ENCODE assay signal across 12 cellular contexts in the genomic region with DNA sequence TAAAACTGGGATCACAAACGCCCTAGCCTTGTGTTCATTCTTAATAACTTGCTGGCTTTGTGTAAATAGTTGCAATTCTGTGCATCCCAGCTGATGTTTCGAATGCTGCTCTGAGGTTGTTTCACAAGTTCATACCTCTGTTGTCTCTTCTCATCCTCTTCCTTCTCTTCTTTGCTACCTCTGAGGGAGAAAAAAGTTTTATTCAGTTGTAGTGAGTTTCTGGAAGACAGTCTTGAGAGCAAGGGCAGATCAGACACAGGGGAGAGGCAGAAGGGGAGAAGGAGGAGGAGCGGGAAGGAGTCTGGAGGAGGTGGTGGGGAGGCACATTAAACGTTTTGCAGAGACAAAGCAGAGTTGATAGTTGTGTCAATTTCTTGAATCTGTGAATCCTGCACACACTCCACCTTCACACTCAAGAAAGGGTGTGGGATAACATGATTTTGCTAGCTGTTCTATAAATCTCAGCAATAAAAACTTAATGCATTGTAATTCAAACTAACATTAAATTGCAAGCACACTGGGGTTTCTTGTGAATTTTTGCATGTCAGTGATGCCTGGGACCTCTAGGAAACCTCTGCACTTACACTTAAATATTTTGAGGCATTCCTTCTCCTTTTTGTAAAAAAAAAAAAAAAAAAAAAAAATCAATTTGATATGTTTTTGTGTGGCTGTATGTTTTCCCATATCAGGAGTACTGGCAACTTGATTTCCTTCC. TPM values are rescaled to one million over a fixed set of nuclear protein-coding genes. Genes with fewer than 3 reads are reported as not detected.
DNase-seq lines count a peak whose midpoint lies in the region; ATAC-seq and TF ChIP-seq lines count a peak whose summit lies in the region.
"Had no signal": no experiment of that assay in that cellular context is flagged by ENCODE, and none has a peak within 500 bp of the region (broad histone marks: within the 10 kb centered on the region; RNA-seq: fewer than 3 reads in every experiment).

No MANE protein-coding gene starts in this region.

- H3K4me1 ChIP-seq in thoracic aorta (ENCODE audit: control insufficient read depth in 1 of 2, low read depth in 2 of 2) = peaks cover 0 to 31% of the 10 kb centered on the region in 2 donors
- peaks cover 6% of the 10 kb centered on the region for H3K4me1 ChIP-seq in OCI-LY7 (ENCODE audit: insufficient read depth, low read length, poor library complexity, severe bottlenecking)

- H3K9me3 ChIP-seq in thoracic aorta (no peaks in the 10 kb centered on the region), OCI-LY7 (ENCODE audit: low read length) (no peaks in the 10 kb centered on the region)

- H4K20me1 ChIP-seq in OCI-LY7 (ENCODE audit: insufficient read depth, low read length) = no peaks in the 10 kb centered on the region

- H3K9me2 ChIP-seq in OCI-LY7 (ENCODE audit: insufficient read depth, low read length) = no peaks in the 10 kb centered on the region

- H3K36me3 ChIP-seq in thoracic aorta (no peaks in the 10 kb centered on the region), OCI-LY7 (ENCODE audit: insufficient read depth, low read length) (no peaks in the 10 kb centered on the region)
- H3K36me3 ChIP-seq: brain microvascular endothelial cell had no signal

- H3K79me2 ChIP-seq in OCI-LY7 (ENCODE audit: insufficient read depth, low read depth, low read length) = no peaks in the 10 kb centered on the region

- H3K4me1 Mint-ChIP-seq in HFFc6 (ENCODE audit: low read depth) = peaks cover 52% of the 10 kb centered on the region

- no peaks in the 10 kb centered on the region for H3K27me3 ChIP-seq in thoracic aorta (replicated peaks; ENCODE audit: insufficient read depth)

- BruUV-seq in OCI-LY7 (replicated peaks; lab: Mats Ljungman, UMichigan) = no TSS peak

- no peak for TF ChIP-seq CTCF in HFFc6 (IDR thresholded peaks at IDR 0.05)
- TF ChIP-seq CTCF in coronary artery (IDR thresholded peaks at IDR 0.05) = no peak
- TF ChIP-seq CTCF in thoracic aorta (IDR thresholded peaks at IDR 0.05) = no peak
- TF ChIP-seq CTCF in OCI-LY7 (conservative IDR thresholded peaks at IDR 0.05; ENCODE audit: low read length) = no peak

- peaks cover 26% of the 10 kb centered on the region for H3K27me3 Mint-ChIP-seq in HFFc6 (ENCODE audit: insufficient read depth)

- H3K4me3 ChIP-seq in coronary artery = peak overlapping the region; percentile 95
- peak overlapping the region; percentile 75 for H3K4me3 ChIP-seq in thoracic aorta
- H3K4me3 ChIP-seq in OCI-LY7 (ENCODE audit: low read depth, low read length, poor library complexity, severe bottlenecking) = no peak overlapping the region

- POLR2A ChIA-PET in OCI-LY7 (lab: Charles Lee) = no interaction called here

- H3K27ac ChIP-seq in coronary artery (peak overlapping the region in 1 of 2 donors; percentile 36), thoracic aorta (peak overlapping the region; percentile 99 to 100), OCI-LY7 (ENCODE audit: low read depth, low read length, poor library complexity, severe bottlenecking) (no peak overlapping the region)
- H3K27ac ChIP-seq: brain microvascular endothelial cell had no signal

- ATAC-seq in thoracic aorta (ENCODE audit: insufficient number of reproducible peaks, low FRiP score, low read depth) = no peak
- no peak for ATAC-seq in HG02981 (IDR thresholded peaks at IDR 0.05; ENCODE audit: unreplicated experiment)
- ATAC-seq: left lobe of liver, sciatic nerve had no signal

- no peak overlapping the region for H3K4me2 ChIP-seq in OCI-LY7 (ENCODE audit: low read length)

- peaks cover 85% of the 10 kb centered on the region for H3K36me3 Mint-ChIP-seq in HFFc6 (ENCODE audit: low read depth)

- H3K9me3 Mint-ChIP-seq in HFFc6 = no peaks in the 10 kb centered on the region

- intact Hi-C loops in OCI-LY7 (cut with micrococcal nuclease; ENCODE audit: unreplicated experiment) = no loop called here

- no peak for DNase-seq in HFFc6
- DNase-seq in coronary artery (ENCODE audit: low spot score) = no peak
- peak; percentile 50 for DNase-seq in medulla oblongata (ENCODE audit: extremely low spot score)
- no peak for DNase-seq in thoracic aorta (ENCODE audit: low spot score)
- no peak for DNase-seq in OCI-LY7 (ENCODE audit: low spot score)
- no peak for DNase-seq in ecto neural progenitor cell (ENCODE audit: low spot score)
- DNase-seq: brain microvascular endothelial cell, NCI-H1105, SHP77 treated with DMSO at 0.1 percent for 48 hours had no signal

- H2AFZ ChIP-seq in OCI-LY7 (ENCODE audit: low read length) = no peak overlapping the region

- CTCF ChIA-PET in OCI-LY7 (lab: Charles Lee; ENCODE audit: unreplicated experiment) = no interaction called here

- H3K4me3 Mint-ChIP-seq in HFFc6 = peak overlapping the region; percentile 96

- peak overlapping the region; percentile 96 for H3K27ac Mint-ChIP-seq in HFFc6

RNA-seq across cellular contexts. Expression of gene MEIS1, which starts 6.9 kb away (rescaled TPM):
- 10 to 100 TPM; 69.1 to 85.4 (median 74.1) TPM for total RNA-seq in HFFc6 (2021; fragmentation: NEBNext Ultra II Directional; extraction: Animal tissue kit (Norgen Biotek cat#: 25700))
- 10 to 100 TPM; 29.4 to 58.4 TPM for total RNA-seq in thoracic aorta
- total RNA-seq in OCI-LY7 (2014; rRNA removed; shearing (Covaris generic)) = 5.4 and 14.3 TPM in 2 replicates
- total RNA-seq in OCI-LY7 (2022) = 6.1 and 7.3 TPM in 2 replicates
